In genomic region chr14:74698894-74699293, GRCh38 we compare ENCODE assay signal across 22 cellular contexts. TPM values are rescaled to one million over a fixed set of nuclear protein-coding genes. Genes with fewer than 3 reads are reported as not detected.
DNase-seq lines count a peak whose midpoint lies in the region; ATAC-seq and TF ChIP-seq lines count a peak whose summit lies in the region.
"Had no signal": no experiment of that assay in that cellular context is flagged by ENCODE, and none has a peak within 500 bp of the region (broad histone marks: within the 10 kb centered on the region; RNA-seq: fewer than 3 reads in every experiment).

No MANE protein-coding gene starts in this region.

- peak overlapping the region; percentile 53 for H3K4me3 Mint-ChIP-seq in endothelial cell (ENCODE audit: unreplicated experiment)
- H3K4me3 Mint-ChIP-seq: B cell had no signal

- no peaks in the 10 kb centered on the region for H3K27me3 Mint-ChIP-seq in endothelial cell (ENCODE audit: unreplicated experiment)
- H3K27me3 Mint-ChIP-seq: B cell had no signal

- H3K4me3 ChIP-seq in RWPE2 (ENCODE audit: severe bottlenecking) = no peak overlapping the region
- no peak overlapping the region for H3K4me3 ChIP-seq in right lobe of liver
- H3K4me3 ChIP-seq: SJSA1 had no signal

- peaks cover 13% of the 10 kb centered on the region for H3K9me3 ChIP-seq in RWPE2 (ENCODE audit: severe bottlenecking)
- no peaks in the 10 kb centered on the region for H3K9me3 ChIP-seq in right lobe of liver

- no peaks in the 10 kb centered on the region for H3K4me1 Mint-ChIP-seq in endothelial cell (ENCODE audit: unreplicated experiment)

- peaks cover 7% of the 10 kb centered on the region for H3K9me3 Mint-ChIP-seq in endothelial cell (ENCODE audit: unreplicated experiment)

- H3K36me3 Mint-ChIP-seq in endothelial cell (ENCODE audit: low read depth, unreplicated experiment) = peaks cover 37% of the 10 kb centered on the region

- ATAC-seq in RWPE2 (ENCODE audit: low read depth) (peak; percentile 78), right lobe of liver (no peak), GM19328 (IDR thresholded peaks at IDR 0.05; ENCODE audit: unreplicated experiment) (no peak)
- ATAC-seq: PC-3 had no signal

- H3K27me3 ChIP-seq in RWPE2 (ENCODE audit: insufficient read depth, poor library complexity, severe bottlenecking) (no peaks in the 10 kb centered on the region), right lobe of liver (no peaks in the 10 kb centered on the region)
- H3K27me3 ChIP-seq: SJSA1 had no signal

- H3K4me1 ChIP-seq in RWPE2 (ENCODE audit: insufficient read depth, poor library complexity, severe bottlenecking) = peaks cover 9% of the 10 kb centered on the region
- H3K4me1 ChIP-seq in right lobe of liver = no peaks in the 10 kb centered on the region
- H3K4me1 ChIP-seq: SJSA1 had no signal

- no peak overlapping the region for H3K27ac ChIP-seq in RWPE2 (ENCODE audit: poor library complexity, severe bottlenecking)
- H3K27ac ChIP-seq in right lobe of liver = no peak overlapping the region
- H3K27ac ChIP-seq: C4-2B, SJSA1 had no signal

- no peak for DNase-seq in RWPE2 (ENCODE audit: low spot score)
- DNase-seq in endothelial cell (ENCODE audit: low spot score) = no peak
- peak; percentile 21 for DNase-seq in inferior parietal cortex (ENCODE audit: extremely low spot score)
- DNase-seq in superior temporal gyrus (ENCODE audit: extremely low spot score) = peak; percentile 42
- no peak for DNase-seq in right lobe of liver
- no peak for DNase-seq in GM03348 (ENCODE audit: low spot score)
- DNase-seq: Calu3, DMS79 treated with DMSO at 0.1 percent for 48 hours, GF-D8, NCI-H1092, NCI-H1417 treated with DMSO at 0.1 percent for 48 hours, NCI-H187, NCI-H2171 treated with DMSO at 0.1 percent for 48 hours, NCI-H345, NCI-H510A treated with DMSO at 0.1 percent for 48 hours, NCI-H774, PC-3, Right ventricle myocardium superior had no signal

- H3K27ac Mint-ChIP-seq in endothelial cell (ENCODE audit: unreplicated experiment) = no peak overlapping the region
- H3K27ac Mint-ChIP-seq: B cell had no signal

- intact Hi-C loops in right lobe of liver (cut with DNase I) = no loop called here

- H3K36me3 ChIP-seq in RWPE2 (ENCODE audit: low read depth) (peaks cover 55% of the 10 kb centered on the region), right lobe of liver (no peaks in the 10 kb centered on the region)

- WGBS in right lobe of liver (ENCODE audit: insufficient coverage, low coverage, low lambda C conversion rate, missing lambda C conversion rate) = 86% methylated on average over 1 of the region's 2 CpGs

- no peak for TF ChIP-seq CTCF in RWPE2 (IDR thresholded peaks at IDR 0.05; ENCODE audit: poor library complexity, severe bottlenecking)
- no peak for TF ChIP-seq CTCF in endothelial cell (IDR thresholded peaks at IDR 0.05; ENCODE audit: unreplicated experiment)
- no peak for TF ChIP-seq CTCF in right lobe of liver (IDR thresholded peaks at IDR 0.05)

- no peak for TF ChIP-seq POLR2A in right lobe of liver (IDR thresholded peaks at IDR 0.05)

RNA-seq across cellular contexts. Expression of gene AREL1, which starts 14.0 kb away (rescaled TPM):
- 41.6 TPM for total RNA-seq in endothelial cell (ENCODE audit: unreplicated experiment)
- 10 to 100 TPM; 12.7 to 17.9 (median 15.9) TPM for total RNA-seq in right lobe of liver

RNA-seq across cellular contexts. Expression of gene FCF1, which starts 14.1 kb away (rescaled TPM):
- total RNA-seq in endothelial cell (ENCODE audit: unreplicated experiment) (35.7 TPM), right lobe of liver (10 to 100 TPM; 19.4 to 25.7 (median 22.5) TPM)

Comparison
In these comparisons a context has a peak if more than half of its experiments do, and no peak if none do; other contexts are left out.
1. DNase-seq: peak in inferior parietal cortex (single experiment) and superior temporal gyrus (single experiment); none in RWPE2 (single experiment), endothelial cell (single experiment), right lobe of liver (0 of 3) and GM03348 (single experiment).